In genomic region chr10:17655567-17656146, GRCh38 we compare ENCODE assay signal across 8 cellular contexts. TPM values are rescaled to one million over a fixed set of nuclear protein-coding genes. Genes with fewer than 3 reads are reported as not detected.
A peak's percentile ranks its signal among the peaks of the same experiment; 100 is the strongest.
DNase-seq lines count a peak whose midpoint lies in the region; ATAC-seq and TF ChIP-seq lines count a peak whose summit lies in the region.

No MANE protein-coding gene starts in this region.

- H3K4me3 ChIP-seq in NB4 (ENCODE audit: low read depth, low read length) (no peak overlapping the region), mesenchymal stem cell (ENCODE audit: insufficient read depth in 1 of 2, low read depth in 1 of 2, low read length in 2 of 2) (no peak overlapping the region), gastrocnemius medialis (no peak overlapping the region)

- intact Hi-C loops in gastrocnemius medialis (cut with DNase I; ENCODE audit: low total_unique reads): no loop called here

- in situ Hi-C loops in gastrocnemius medialis (cut with MboI; ENCODE audit: low sequenced_read_pairs in 4 of 4): no loop called here

- H4K91ac ChIP-seq in mesenchymal stem cell (ENCODE audit: low read length): no peak overlapping the region

- no peak overlapping the region for H2BK15ac ChIP-seq in mesenchymal stem cell (ENCODE audit: low read depth, poor library complexity, severe bottlenecking)

- DNase-seq in NB4 (ENCODE audit: low read depth): peak; percentile 85
- DNase-seq in mesenchymal stem cell: peak; percentile 65
- DNase-seq in NCI-H82 (lab: John Stamatoyannopoulos, UW): no peak
- DNase-seq in gastrocnemius medialis: no peak
- DNase-seq in NCI-H510A treated with DMSO at 0.1 percent for 48 hours (lab: John Stamatoyannopoulos, UW): no peak
- DNase-seq in NCI-H146 treated with DMSO at 0.1 percent for 48 hours (lab: John Stamatoyannopoulos, UW; ENCODE audit: unreplicated experiment): no peak

- H3K18ac ChIP-seq in mesenchymal stem cell (ENCODE audit: low read depth in 1 of 2, low read length in 2 of 2): no peak overlapping the region

- H3K4me1 ChIP-seq in mesenchymal stem cell (ENCODE audit: control insufficient read depth, insufficient read depth, low read depth, low read length): peaks cover 2% of the 10 kb centered on the region
- H3K4me1 ChIP-seq in gastrocnemius medialis: peaks cover 40 to 41% of the 10 kb centered on the region in 2 donors

- peak; percentile 96 for ATAC-seq in GM18858 (IDR thresholded peaks at IDR 0.05; ENCODE audit: unreplicated experiment)
- peak; percentile 79 for ATAC-seq in HG02623 (IDR thresholded peaks at IDR 0.05; ENCODE audit: unreplicated experiment)
- ATAC-seq in gastrocnemius medialis: no peak

- no peak overlapping the region for H3K4me2 ChIP-seq in mesenchymal stem cell (ENCODE audit: low read length, poor library complexity, severe bottlenecking)

- H3K9me3 ChIP-seq in mesenchymal stem cell (ENCODE audit: control insufficient read depth, low read length) (no peaks in the 10 kb centered on the region), gastrocnemius medialis (no peaks in the 10 kb centered on the region)

- H3K4ac ChIP-seq in mesenchymal stem cell (ENCODE audit: low read depth in 1 of 2, low read length in 2 of 2): no peak overlapping the region

- H3K27me3 ChIP-seq in mesenchymal stem cell (ENCODE audit: control insufficient read depth in 1 of 2, insufficient read depth in 1 of 2, low read length in 2 of 2) (no peaks in the 10 kb centered on the region), gastrocnemius medialis (no peaks in the 10 kb centered on the region)

- H3K23ac ChIP-seq in mesenchymal stem cell (ENCODE audit: low read length in 2 of 2): no peak overlapping the region

- WGBS in mesenchymal stem cell: 54% methylated on average over 3 of the region's 5 CpGs

- TF ChIP-seq POLR2A in NB4 (IDR thresholded peaks at IDR 0.05; ENCODE audit: extremely low read depth, insufficient read length): no peak
- no peak for TF ChIP-seq POLR2A in gastrocnemius medialis (IDR thresholded peaks at IDR 0.05)

- H3K79me1 ChIP-seq in mesenchymal stem cell (replicated peaks; ENCODE audit: low read length, poor library complexity, severe bottlenecking): peaks cover 7% of the 10 kb centered on the region

- no peak overlapping the region for H2BK12ac ChIP-seq in mesenchymal stem cell (ENCODE audit: low read length in 2 of 2)

- TF ChIP-seq CTCF in NB4 (IDR thresholded peaks at IDR 0.05; ENCODE audit: low read depth, low read length) (no peak), gastrocnemius medialis (IDR thresholded peaks at IDR 0.05 in 4 of 5, conservative IDR thresholded peaks at IDR 0.05 in 1 of 5) (no peak)

- no peak overlapping the region for H2AFZ ChIP-seq in mesenchymal stem cell (ENCODE audit: low read depth, low read length)

- H2BK5ac ChIP-seq in mesenchymal stem cell (ENCODE audit: low read depth, low read length, poor library complexity, severe bottlenecking): no peak overlapping the region

- H3K36me3 ChIP-seq in mesenchymal stem cell (ENCODE audit: control insufficient read depth in 1 of 2, insufficient read depth in 2 of 2, low read depth in 1 of 2, low read length in 2 of 2) (peaks cover 4 to 11% of the 10 kb centered on the region in 2 experiments), gastrocnemius medialis (no peaks in the 10 kb centered on the region)

- no peak overlapping the region for H2AK5ac ChIP-seq in mesenchymal stem cell (ENCODE audit: low read length, severe bottlenecking)

- H3K27ac ChIP-seq in mesenchymal stem cell (ENCODE audit: low read length, poor library complexity, severe bottlenecking) (no peak overlapping the region), gastrocnemius medialis (peak overlapping the region in 1 of 4 donors; percentile 64)

- H2BK120ac ChIP-seq in mesenchymal stem cell (ENCODE audit: low read depth, low read length): no peak overlapping the region

- no peak overlapping the region for H3K9ac ChIP-seq in mesenchymal stem cell (ENCODE audit: low read length)

- H3K14ac ChIP-seq in mesenchymal stem cell (ENCODE audit: low read length in 2 of 2): no peak overlapping the region

- no peak overlapping the region for H4K8ac ChIP-seq in mesenchymal stem cell (ENCODE audit: low read length)

RNA-seq across cellular contexts. Expression of gene STAM, which starts 11.7 kb away (rescaled TPM):
- polyA plus RNA-seq in mesenchymal stem cell (2013, experiment 1 of 2): 27.5 TPM
- polyA plus RNA-seq in mesenchymal stem cell (2013, experiment 2 of 2): 26.7 TPM
- 10 to 100 TPM; 28.6 to 52.0 (median 35.2) TPM for total RNA-seq in gastrocnemius medialis

RNA-seq across cellular contexts. Expression of gene HACD1, which starts 38.5 kb away (rescaled TPM):
- 42.1 TPM for polyA plus RNA-seq in mesenchymal stem cell (2013, experiment 1 of 2)
- polyA plus RNA-seq in mesenchymal stem cell (2013, experiment 2 of 2): 45.0 TPM
- total RNA-seq in gastrocnemius medialis: 10 to 100 TPM; 16.5 to 73.4 (median 44.3) TPM

Comparison
In these comparisons a context has a peak if more than half of its experiments do, and no peak if none do; other contexts are left out.
1. ATAC-seq: peak in GM18858 (single experiment) and HG02623 (single experiment); none in gastrocnemius medialis (0 of 2).
2. DNase-seq: peak in NB4 (single experiment) and mesenchymal stem cell (single experiment); none in NCI-H82 (single experiment), gastrocnemius medialis (0 of 2), NCI-H510A treated with DMSO at 0.1 percent for 48 hours (single experiment) and NCI-H146 treated with DMSO at 0.1 percent for 48 hours (single experiment).